ENCODE assay signal across 29 cellular contexts in the genomic region with DNA sequence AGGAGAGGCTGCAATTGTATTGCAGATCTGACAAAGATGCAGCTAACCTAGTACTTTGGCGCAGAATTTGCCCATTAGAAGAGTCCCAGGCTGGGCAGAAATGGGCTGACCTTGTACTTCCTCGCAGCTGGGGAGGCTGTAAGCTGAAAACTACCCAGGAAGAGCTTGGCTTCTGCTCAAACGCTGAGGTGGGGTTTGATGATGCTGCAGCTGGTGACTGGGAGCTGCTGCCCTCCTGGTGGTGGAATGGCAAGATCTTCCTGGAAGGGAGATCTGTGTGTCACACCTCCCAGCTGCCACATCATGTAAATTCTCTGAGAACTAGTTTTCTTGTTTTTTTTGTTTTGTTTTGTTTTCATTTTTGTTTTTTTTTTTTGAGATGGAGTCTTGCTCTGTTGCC. TPM values are rescaled to one million over a fixed set of nuclear protein-coding genes. Genes with fewer than 3 reads are reported as not detected.
DNase-seq lines count a peak whose midpoint lies in the region; ATAC-seq and TF ChIP-seq lines count a peak whose summit lies in the region.
"Had no signal": no experiment of that assay in that cellular context is flagged by ENCODE, and none has a peak within 500 bp of the region (broad histone marks: within the 10 kb centered on the region; RNA-seq: fewer than 3 reads in every experiment).

No MANE protein-coding gene starts in this region.

- H3K4me1 Mint-ChIP-seq in endodermal cell, result peaks cover 55% of the 10 kb centered on the region
- H3K4me1 Mint-ChIP-seq in activated CD4-positive, alpha-beta memory T cell treated with anti-CD3 and anti-CD28 coated beads, Interleukin-2, amount 10 ng/mL, durations not matched to agents 7 days and 5 days, result no peaks in the 10 kb centered on the region

- no peak overlapping the region for H3K27ac ChIP-seq in endodermal cell (ENCODE audit: low read depth, low read length)
- H3K27ac ChIP-seq in osteoblast (ENCODE audit: low read depth, low read length), result no peak overlapping the region
- no peak overlapping the region for H3K27ac ChIP-seq in aorta (ENCODE audit: low read depth in 1 of 2, low read length in 2 of 2)
- H3K27ac ChIP-seq: breast epithelium, colonic mucosa, parathyroid adenoma, sigmoid colon had no signal

- no peaks in the 10 kb centered on the region for H4K20me1 ChIP-seq in osteoblast (ENCODE audit: insufficient read depth, low read length)

- 79 to 82% methylated on average over 3 of the region's 3 CpGs for WGBS in endodermal cell (ENCODE audit: insufficient coverage in 1 of 2, insufficient read length in 1 of 2), 2 experiments
- WGBS in aorta, 2 donors, result 80 to 83% methylated on average over 3 of the region's 3 CpGs

- H3K4me3 ChIP-seq in endodermal cell (ENCODE audit: low read length) (no peak overlapping the region), osteoblast (ENCODE audit: insufficient read depth, low read length) (no peak overlapping the region), aorta (ENCODE audit: low read length in 2 of 2) (no peak overlapping the region)
- H3K4me3 ChIP-seq: breast epithelium, colonic mucosa, sigmoid colon had no signal

- ATAC-seq in GM19324 (IDR thresholded peaks at IDR 0.05; ENCODE audit: low FRiP score, unreplicated experiment) (no peak), aorta (ENCODE audit: low FRiP score) (no peak)
- ATAC-seq: activated CD4-positive, CD25-positive, alpha-beta regulatory T cell treated with anti-CD3 and anti-CD28 coated beads, Interleukin-2, amount 50 U/mL, for 24 hours; CD8-positive, alpha-beta T cell; effector memory CD8-positive, alpha-beta T cell; natural killer cell had no signal

- peaks cover 41% of the 10 kb centered on the region for H3K27me3 Mint-ChIP-seq in endodermal cell (ENCODE audit: insufficient read depth)
- peaks cover 15% of the 10 kb centered on the region for H3K27me3 Mint-ChIP-seq in activated CD4-positive, alpha-beta memory T cell treated with anti-CD3 and anti-CD28 coated beads, Interleukin-2, amount 10 ng/mL, durations not matched to agents 7 days and 5 days
- H3K27me3 Mint-ChIP-seq: IgD-negative memory B cell had no signal

- H3K9me3 ChIP-seq in endodermal cell (ENCODE audit: control insufficient read depth, low read length), result no peaks in the 10 kb centered on the region
- no peaks in the 10 kb centered on the region for H3K9me3 ChIP-seq in osteoblast (ENCODE audit: low read depth, low read length)
- H3K9me3 ChIP-seq in aorta (ENCODE audit: control insufficient read depth, low read length), result no peaks in the 10 kb centered on the region
- H3K9me3 ChIP-seq: breast epithelium, colonic mucosa, sigmoid colon had no signal

- H3K9me3 Mint-ChIP-seq in endodermal cell, result no peaks in the 10 kb centered on the region
- H3K9me3 Mint-ChIP-seq in activated CD4-positive, alpha-beta memory T cell treated with anti-CD3 and anti-CD28 coated beads, Interleukin-2, amount 10 ng/mL, durations not matched to agents 7 days and 5 days, result no peaks in the 10 kb centered on the region
- H3K9me3 Mint-ChIP-seq: CD8-positive, alpha-beta T cell; effector memory CD8-positive, alpha-beta T cell; IgD-negative memory B cell; mesothelial cell of epicardium; natural killer cell had no signal

- H3K9ac ChIP-seq in endodermal cell (ENCODE audit: extremely low read depth, low read length, poor library complexity, severe bottlenecking), result no peak overlapping the region
- H3K9ac ChIP-seq: parathyroid adenoma had no signal

- H3K27ac Mint-ChIP-seq in endodermal cell, result no peak overlapping the region
- H3K27ac Mint-ChIP-seq in activated CD4-positive, alpha-beta memory T cell treated with anti-CD3 and anti-CD28 coated beads, Interleukin-2, amount 10 ng/mL, durations not matched to agents 7 days and 5 days, result no peak overlapping the region
- H3K27ac Mint-ChIP-seq: CD8-positive, alpha-beta T cell; effector memory CD8-positive, alpha-beta T cell; IgD-negative memory B cell; mesothelial cell of epicardium; natural killer cell had no signal

- no peak overlapping the region for H2AFZ ChIP-seq in osteoblast (ENCODE audit: low read length)
- H2AFZ ChIP-seq: parathyroid adenoma had no signal

- no peak overlapping the region for H3K4me2 ChIP-seq in osteoblast (ENCODE audit: insufficient read depth, low read length)

- peak; percentile 11 for DNase-seq in Daoy (ENCODE audit: low read depth)
- peak; percentile 91 for DNase-seq in LHCN-M2 (ENCODE audit: low read depth)
- peak; percentile 67 for DNase-seq in endodermal cell
- no peak for DNase-seq in osteoblast (ENCODE audit: insufficient read length, low spot score, missing footprints)
- no peak for DNase-seq in activated CD4-positive, alpha-beta memory T cell treated with anti-CD3 and anti-CD28 coated beads, Interleukin-2, amount 10 ng/mL, durations not matched to agents 7 days and 5 days
- DNase-seq in KBM-7, result no peak
- DNase-seq in aorta, result no peak
- DNase-seq: activated gamma-delta T cell treated with Interleukin-2 at 50 U/mL for 16 hours; activated T-cell treated with anti-CD3 and anti-CD28 coated beads, Interleukin-2, amount 50 U/mL, for 1 hour; CD8-positive, alpha-beta T cell; colonic mucosa; effector memory CD8-positive, alpha-beta T cell; GOT3; head of caudate nucleus; natural killer cell; NCI-H1694 treated with DMSO at 0.1 percent for 48 hours; NCI-H2227 treated with DMSO at 0.1 percent for 48 hours; NCI-H774; OCI-M1; SHP77; sigmoid colon; substantia nigra; SW 1271 had no signal

- no peaks in the 10 kb centered on the region for H3K27me3 ChIP-seq in endodermal cell (ENCODE audit: control insufficient read depth, insufficient read depth, low read length, poor library complexity, severe bottlenecking)
- peaks cover 50% of the 10 kb centered on the region for H3K27me3 ChIP-seq in osteoblast (ENCODE audit: insufficient read depth, low read length)
- no peaks in the 10 kb centered on the region for H3K27me3 ChIP-seq in aorta (ENCODE audit: control insufficient read depth in 1 of 2, insufficient read depth in 2 of 2, low read length in 1 of 2)
- H3K27me3 ChIP-seq: breast epithelium, colonic mucosa, sigmoid colon had no signal

- in situ Hi-C loops in KBM-7 (cut with MboI; ENCODE audit: low pct_unique_long_range_greater_than_20kb, low sequenced_read_pairs), result no loop called here

- H3K4me3 Mint-ChIP-seq in endodermal cell, result no peak overlapping the region
- H3K4me3 Mint-ChIP-seq in activated CD4-positive, alpha-beta memory T cell treated with anti-CD3 and anti-CD28 coated beads, Interleukin-2, amount 10 ng/mL, durations not matched to agents 7 days and 5 days, result no peak overlapping the region
- H3K4me3 Mint-ChIP-seq: CD8-positive, alpha-beta T cell; effector memory CD8-positive, alpha-beta T cell; IgD-negative memory B cell; mesothelial cell of epicardium; natural killer cell had no signal

- peaks cover 15% of the 10 kb centered on the region for H3K36me3 ChIP-seq in endodermal cell (ENCODE audit: control insufficient read depth, insufficient read depth, low read length)
- peaks cover 9% of the 10 kb centered on the region for H3K36me3 ChIP-seq in osteoblast (ENCODE audit: insufficient read depth, low read length)
- H3K36me3 ChIP-seq in aorta (ENCODE audit: control insufficient read depth in 1 of 2, insufficient read depth in 2 of 2, low read length in 1 of 2), result peaks cover 0 to 5% of the 10 kb centered on the region in 2 donors
- H3K36me3 ChIP-seq: breast epithelium, colonic mucosa had no signal

- TF ChIP-seq CTCF in endodermal cell (conservative IDR thresholded peaks at IDR 0.05), result peak; percentile 48
- TF ChIP-seq CTCF in osteoblast (IDR thresholded peaks at IDR 0.05; ENCODE audit: extremely low read depth, low read depth, low read length), result peak; percentile 20

- H3K36me3 Mint-ChIP-seq in endodermal cell (ENCODE audit: low read depth), result peaks cover 16% of the 10 kb centered on the region
- H3K36me3 Mint-ChIP-seq in activated CD4-positive, alpha-beta memory T cell treated with anti-CD3 and anti-CD28 coated beads, Interleukin-2, amount 10 ng/mL, durations not matched to agents 7 days and 5 days (ENCODE audit: low read depth), result peaks cover 14% of the 10 kb centered on the region
- H3K36me3 Mint-ChIP-seq: natural killer cell had no signal

- H3K79me2 ChIP-seq in osteoblast (ENCODE audit: insufficient read depth, low read length), result no peaks in the 10 kb centered on the region
- H3K79me2 ChIP-seq: parathyroid adenoma had no signal

- CTCF ChIA-PET in activated CD4-positive, alpha-beta memory T cell treated with anti-CD3 and anti-CD28 coated beads, Interleukin-2, amount 10 ng/mL, durations not matched to agents 7 days and 5 days (lab: Charles Lee), result interaction anchor here (0.8 to 1.3 kb wide), 2 partner anchors 19 to 29 kb away, joined by 3 read pairs; no protein-coding TSS in a partner anchor

- POLR2A ChIA-PET in activated CD4-positive, alpha-beta memory T cell treated with anti-CD3 and anti-CD28 coated beads, Interleukin-2, amount 10 ng/mL, durations not matched to agents 7 days and 5 days (lab: Charles Lee), result no interaction called here

- H3K4me1 ChIP-seq in endodermal cell (ENCODE audit: control insufficient read depth, insufficient read depth, low read length) (peaks cover 18% of the 10 kb centered on the region), osteoblast (ENCODE audit: insufficient read depth, low read length) (peaks cover 27% of the 10 kb centered on the region), aorta (ENCODE audit: control insufficient read depth in 1 of 2, insufficient read depth in 2 of 2, low read length in 2 of 2) (no peaks in the 10 kb centered on the region)
- H3K4me1 ChIP-seq: breast epithelium, colonic mucosa, parathyroid adenoma, sigmoid colon had no signal

- intact Hi-C loops in aorta (cut with DNase I), result no loop called here

RNA-seq across cellular contexts. Expression of a gene that starts 17.4 kb away (rescaled TPM):
- 3.0 and 6.7 TPM in 2 replicates for total RNA-seq in Daoy (2014; rRNA removed; shearing (Covaris generic))
- 41.7 and 42.3 TPM in 2 replicates for total RNA-seq in LHCN-M2 (2014; rRNA removed)
- polyA plus RNA-seq in LHCN-M2 (2012), result 24.4 TPM
- 10 to 100 TPM; 39.7 to 41.5 TPM for total RNA-seq in endodermal cell
- 86.4 TPM for polyA plus RNA-seq in endodermal cell (2013, experiment 1 of 2)
- 80.4 TPM for polyA plus RNA-seq in endodermal cell (2013, experiment 2 of 2)
- total RNA-seq in osteoblast, result 45.4 and 49.2 TPM in 2 replicates
- 10 to 100 TPM; 48.7 to 50.4 TPM for total RNA-seq in activated CD4-positive, alpha-beta memory T cell treated with anti-CD3 and anti-CD28 coated beads, Interleukin-2, amount 10 ng/mL, durations not matched to agents 7 days and 5 days
- total RNA-seq in aorta, result 10 to 100 TPM; 54.2 to 57.5 TPM
- 10 to 100 TPM; 28.8 to 30.9 TPM for polyA plus RNA-seq in aorta

Comparison
In these comparisons a context has a peak if more than half of its experiments do, and no peak if none do; other contexts are left out.
1. DNase-seq: peak in Daoy (single experiment), LHCN-M2 (single experiment) and endodermal cell (single experiment); none in osteoblast (single experiment), activated CD4-positive, alpha-beta memory T cell treated with anti-CD3 and anti-CD28 coated beads, Interleukin-2, amount 10 ng/mL, durations not matched to agents 7 days and 5 days (single experiment), KBM-7 (single experiment) and aorta (0 of 2).